ENCODE assay signal across 8 cellular contexts in the genomic region with DNA sequence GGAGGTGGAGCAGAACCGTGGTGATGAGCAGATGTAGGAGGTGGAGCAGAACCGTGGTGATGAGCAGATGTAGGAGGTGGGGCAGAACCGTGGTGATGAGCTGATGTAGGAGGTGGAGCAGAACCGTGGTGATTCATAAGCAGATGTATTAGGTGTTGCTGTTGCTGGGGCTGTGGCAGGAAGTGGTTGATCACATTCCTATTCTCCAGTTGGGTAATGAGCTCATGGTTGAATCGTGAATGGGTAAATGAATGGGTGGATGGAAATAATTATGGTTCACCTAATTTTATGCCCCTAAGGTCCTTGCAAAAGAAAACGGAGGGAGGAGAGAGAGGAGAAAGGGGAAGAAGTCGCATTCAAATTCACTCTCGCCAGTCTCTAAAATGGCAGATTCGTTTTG. TPM values are rescaled to one million over a fixed set of nuclear protein-coding genes. Genes with fewer than 3 reads are reported as not detected.
DNase-seq lines count a peak whose midpoint lies in the region; ATAC-seq and TF ChIP-seq lines count a peak whose summit lies in the region.
"Not testable (repeated sequence)": the region's sequence is repeated elsewhere in the genome, so short reads cannot be mapped to it uniquely, and the experiment has no call there.

No MANE protein-coding gene starts in this region.

- peak overlapping the region; percentile 63 for H3K4me3 ChIP-seq in DOHH2 (ENCODE audit: low read length)

- peak overlapping the region; percentile 87 for H3K27ac ChIP-seq in DOHH2 (ENCODE audit: low read depth, low read length)

- peak; percentile 75 for DNase-seq in NCI-H226
- DNase-seq in T-cell, result peak in 5 of 34 experiments; percentile 11 to 43 (median 29)
- not testable (repeated sequence) for DNase-seq in activated T-cell treated with anti-CD3 and anti-CD28 coated beads, Interleukin-2, amount 50 U/mL, for 4 hours; central memory CD8-positive, alpha-beta T cell (ENCODE audit: low spot score in 2 of 2); natural killer cell treated with Interleukin-12 subunit alpha and Interleukin-12 subunit beta and Interleukin-15 and Interleukin-18, amount 100 ng/mL, for 72 hours (ENCODE audit: low spot score)
- peak in 1 of 2 donors; percentile 59 for DNase-seq in stimulated activated naive CD8-positive, alpha-beta T cell treated with anti-CD3 and anti-CD28 coated beads, Interleukin-15, amount 100 ng/mL, for 72 hours

- ATAC-seq in HG02870 (IDR thresholded peaks at IDR 0.05; ENCODE audit: unreplicated experiment) (peak; percentile 67), T-cell (replicated peaks in 1 of 4) (peak; percentile 55 to 98 (median 62))
- ATAC-seq in activated T-cell treated with anti-CD3 and anti-CD28 coated beads, Interleukin-2, amount 50 U/mL, for 4 hours, result peak; percentile 88 to 99
- ATAC-seq in central memory CD8-positive, alpha-beta T cell (replicated peaks; ENCODE audit: extremely low read depth, poor library complexity, severe bottlenecking), result peak; percentile 80
- not testable (repeated sequence) for ATAC-seq in natural killer cell treated with Interleukin-12 subunit alpha and Interleukin-12 subunit beta and Interleukin-15 and Interleukin-18, amount 100 ng/mL, for 72 hours
- peak; percentile 93 for ATAC-seq in stimulated activated naive CD8-positive, alpha-beta T cell treated with anti-CD3 and anti-CD28 coated beads, Interleukin-15, amount 100 ng/mL, for 72 hours

- H3K79me2 ChIP-seq in DOHH2 (ENCODE audit: control insufficient read depth, low read length), result not testable (repeated sequence)

- H3K36me3 ChIP-seq in DOHH2 (ENCODE audit: control insufficient read depth, low read length), result not testable (repeated sequence)

- TF ChIP-seq CTCF in DOHH2 (IDR thresholded peaks at IDR 0.05; ENCODE audit: low read depth, low read length, poor library complexity, severe bottlenecking), result not testable (repeated sequence)

- not testable (repeated sequence) for H3K36me3 Mint-ChIP-seq in T-cell; activated T-cell treated with anti-CD3 and anti-CD28 coated beads, Interleukin-2, amount 50 U/mL, for 4 hours (ENCODE audit: insufficient read depth); central memory CD8-positive, alpha-beta T cell (ENCODE audit: insufficient read depth); natural killer cell treated with Interleukin-12 subunit alpha and Interleukin-12 subunit beta and Interleukin-15 and Interleukin-18, amount 100 ng/mL, for 72 hours

- H4K20me1 ChIP-seq in DOHH2 (ENCODE audit: control insufficient read depth, insufficient read depth, low read depth, low read length), result not testable (repeated sequence)

- H3F3A ChIP-seq in DOHH2 (ENCODE audit: control insufficient read depth, insufficient read depth), result not testable (repeated sequence)

- H3K4me2 ChIP-seq in DOHH2 (ENCODE audit: low read length), result peak overlapping the region; percentile 70

- not testable (repeated sequence) for H3K9me3 Mint-ChIP-seq in T-cell; activated T-cell treated with anti-CD3 and anti-CD28 coated beads, Interleukin-2, amount 50 U/mL, for 4 hours; central memory CD8-positive, alpha-beta T cell; natural killer cell treated with Interleukin-12 subunit alpha and Interleukin-12 subunit beta and Interleukin-15 and Interleukin-18, amount 100 ng/mL, for 72 hours; stimulated activated naive CD8-positive, alpha-beta T cell treated with anti-CD3 and anti-CD28 coated beads, Interleukin-15, amount 100 ng/mL, for 72 hours

- H3K27ac Mint-ChIP-seq in T-cell, result peak overlapping the region in 1 of 2 donors; percentile 9
- H3K27ac Mint-ChIP-seq in central memory CD8-positive, alpha-beta T cell (ENCODE audit: low read depth); natural killer cell treated with Interleukin-12 subunit alpha and Interleukin-12 subunit beta and Interleukin-15 and Interleukin-18, amount 100 ng/mL, for 72 hours: not testable (repeated sequence)
- peak overlapping the region in 1 of 2 donors; percentile 1 for H3K27ac Mint-ChIP-seq in stimulated activated naive CD8-positive, alpha-beta T cell treated with anti-CD3 and anti-CD28 coated beads, Interleukin-15, amount 100 ng/mL, for 72 hours

- H3K9me3 ChIP-seq in DOHH2 (ENCODE audit: control insufficient read depth, insufficient read depth, low read length), result peaks cover 27% of the 10 kb centered on the region

- POLR2A ChIA-PET in T-cell (lab: Charles Lee), result not testable (repeated sequence)

- peaks cover 55 to 57% of the 10 kb centered on the region in 2 donors for H3K27me3 Mint-ChIP-seq in T-cell
- peaks cover 41% of the 10 kb centered on the region for H3K27me3 Mint-ChIP-seq in activated T-cell treated with anti-CD3 and anti-CD28 coated beads, Interleukin-2, amount 50 U/mL, for 4 hours (ENCODE audit: low read depth)
- H3K27me3 Mint-ChIP-seq in central memory CD8-positive, alpha-beta T cell, result peaks cover 49% of the 10 kb centered on the region
- H3K27me3 Mint-ChIP-seq in natural killer cell treated with Interleukin-12 subunit alpha and Interleukin-12 subunit beta and Interleukin-15 and Interleukin-18, amount 100 ng/mL, for 72 hours, result peaks cover 33 to 51% of the 10 kb centered on the region in 2 donors
- H3K27me3 Mint-ChIP-seq in stimulated activated naive CD8-positive, alpha-beta T cell treated with anti-CD3 and anti-CD28 coated beads, Interleukin-15, amount 100 ng/mL, for 72 hours, result peaks cover 70% of the 10 kb centered on the region

- H3K4me1 ChIP-seq in DOHH2 (ENCODE audit: control insufficient read depth, low read length), result peaks cover 31% of the 10 kb centered on the region

- peak overlapping the region in 1 of 3 donors; percentile 35 for H3K4me3 Mint-ChIP-seq in T-cell
- H3K4me3 Mint-ChIP-seq in activated T-cell treated with anti-CD3 and anti-CD28 coated beads, Interleukin-2, amount 50 U/mL, for 4 hours, result peak overlapping the region; percentile 37
- H3K4me3 Mint-ChIP-seq in central memory CD8-positive, alpha-beta T cell, result peak overlapping the region; percentile 37
- peak overlapping the region; percentile 5 for H3K4me3 Mint-ChIP-seq in natural killer cell treated with Interleukin-12 subunit alpha and Interleukin-12 subunit beta and Interleukin-15 and Interleukin-18, amount 100 ng/mL, for 72 hours
- H3K4me3 Mint-ChIP-seq in stimulated activated naive CD8-positive, alpha-beta T cell treated with anti-CD3 and anti-CD28 coated beads, Interleukin-15, amount 100 ng/mL, for 72 hours, result peak overlapping the region; percentile 43 to 61

- not testable (repeated sequence) for H3K27me3 ChIP-seq in DOHH2 (ENCODE audit: control insufficient read depth, low read length)

- CTCF ChIA-PET in T-cell (lab: Charles Lee), result not testable (repeated sequence)

- not testable (repeated sequence) for H3K9me2 ChIP-seq in DOHH2 (replicated peaks; ENCODE audit: control insufficient read depth, low read length)

- H3K4me1 Mint-ChIP-seq in T-cell, result peaks cover 8 to 22% (median 18%) of the 10 kb centered on the region in 3 donors
- peaks cover 14% of the 10 kb centered on the region for H3K4me1 Mint-ChIP-seq in activated T-cell treated with anti-CD3 and anti-CD28 coated beads, Interleukin-2, amount 50 U/mL, for 4 hours (ENCODE audit: low read depth)
- H3K4me1 Mint-ChIP-seq in central memory CD8-positive, alpha-beta T cell, result peaks cover 17% of the 10 kb centered on the region
- not testable (repeated sequence) for H3K4me1 Mint-ChIP-seq in natural killer cell treated with Interleukin-12 subunit alpha and Interleukin-12 subunit beta and Interleukin-15 and Interleukin-18, amount 100 ng/mL, for 72 hours (ENCODE audit: low read depth in 2 of 2)
- H3K4me1 Mint-ChIP-seq in stimulated activated naive CD8-positive, alpha-beta T cell treated with anti-CD3 and anti-CD28 coated beads, Interleukin-15, amount 100 ng/mL, for 72 hours, result peaks cover 29% of the 10 kb centered on the region

RNA-seq across cellular contexts. Expression of gene C2CD4C, which starts 26.4 kb away (rescaled TPM):
- total RNA-seq in T-cell, result under 1 TPM in 1 of 5 donors, not detected in 4; 0.06 TPM
- under 1 TPM in 2 of 3 donors, not detected in 1; 0.11 to 0.14 TPM for total RNA-seq in activated T-cell treated with anti-CD3 and anti-CD28 coated beads, Interleukin-2, amount 50 U/mL, for 4 hours
- total RNA-seq in natural killer cell treated with Interleukin-12 subunit alpha and Interleukin-12 subunit beta and Interleukin-15 and Interleukin-18, amount 100 ng/mL, for 72 hours, result not detected

RNA-seq across cellular contexts. Expression of gene MIER2, which starts 38.0 kb away (rescaled TPM):
- 10 to 100 TPM; 13.1 to 23.2 (median 18.0) TPM for total RNA-seq in T-cell
- 10 to 100 TPM; 25.7 to 30.2 (median 28.7) TPM for total RNA-seq in activated T-cell treated with anti-CD3 and anti-CD28 coated beads, Interleukin-2, amount 50 U/mL, for 4 hours
- 10 to 100 TPM; 26.2 to 39.4 TPM for total RNA-seq in natural killer cell treated with Interleukin-12 subunit alpha and Interleukin-12 subunit beta and Interleukin-15 and Interleukin-18, amount 100 ng/mL, for 72 hours
